ENCODE assay signal across 1 cellular context in genomic region chr4:1019726-1020470, GRCh38.
TF ChIP-seq lines count a peak whose summit lies in the region.

No MANE protein-coding gene starts in this region.

TF ChIP-seq in K562, 482 proteins besides CTCF, POLR2A, EP300 and RAD21:
- TF ChIP-seq AFF1 (IDR thresholded peaks at IDR 0.05; ENCODE audit: low read depth in 1 of 2, partially characterized antibody in 2 of 2): no peak
